ENCODE assay signal across 7 cellular contexts in the genomic region with DNA sequence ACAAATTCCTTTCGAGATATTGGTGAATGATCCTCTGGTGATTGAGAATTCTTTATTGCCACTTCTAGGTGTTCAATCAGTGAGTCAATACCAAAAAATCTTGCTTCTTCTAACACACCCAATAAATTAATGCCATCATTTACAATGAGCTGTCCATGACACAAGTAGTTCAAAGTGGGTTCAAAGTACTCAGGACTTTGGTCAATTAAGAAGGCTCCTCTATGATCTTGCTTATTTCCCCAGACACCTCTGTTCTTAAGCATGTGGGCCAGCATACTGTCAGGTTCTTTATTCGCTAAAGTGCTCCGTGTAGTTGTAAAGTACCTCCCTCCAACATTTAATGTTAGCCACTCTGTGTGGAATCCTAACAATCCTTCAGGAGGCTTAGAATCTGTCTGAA.
"Had no signal": no experiment of that assay in that cellular context is flagged by ENCODE, and none has a peak within 500 bp of the region (broad histone marks: within the 10 kb centered on the region; RNA-seq: fewer than 3 reads in every experiment).

No MANE protein-coding gene starts in this region.

- DNase-seq: GM23248, GOT3, H7, IMR-90, KG1 had no signal

- H3K36me3 ChIP-seq: HAP-1 had no signal

- H3K9me3 ChIP-seq: HAP-1 had no signal

- H3K4me3 ChIP-seq: GM23248, HAP-1, K562 had no signal

- FAIRE-seq: K562 had no signal

- H3K27ac ChIP-seq: GM23248 had no signal

- H2AFZ ChIP-seq: GM23248 had no signal

- H3K9ac ChIP-seq: GM23248 had no signal

- H3K4me1 ChIP-seq: HAP-1 had no signal
